Comparison of ENCODE assay signal across 15 cellular contexts in the genomic region with DNA sequence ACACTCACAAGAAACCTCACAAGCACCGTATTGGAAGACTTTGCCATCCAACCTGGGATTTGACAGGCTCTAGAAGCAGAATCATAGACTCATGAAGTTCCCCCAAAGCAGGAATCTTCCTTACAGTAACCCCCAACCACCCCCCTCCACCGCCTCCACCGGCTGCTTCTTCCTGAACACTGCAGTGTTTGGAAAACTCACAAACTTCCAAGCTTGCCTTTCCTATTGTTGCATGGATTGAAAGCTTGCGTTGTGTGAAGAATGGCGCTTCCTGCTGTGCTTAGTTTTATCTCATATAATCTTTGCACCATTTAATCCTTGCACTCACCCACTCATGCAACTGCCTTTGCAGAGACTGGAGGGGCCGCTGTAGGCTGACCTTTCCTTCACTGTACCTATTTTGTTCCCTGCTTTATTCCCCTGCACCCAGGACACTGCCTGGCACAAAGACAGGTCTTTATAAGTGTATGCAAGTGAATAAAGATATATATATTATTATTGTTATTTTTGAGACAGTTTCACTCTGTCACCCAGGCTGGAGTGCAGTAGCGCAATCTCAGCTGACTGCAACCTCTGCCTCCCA. TPM values are rescaled to one million over a fixed set of nuclear protein-coding genes. Genes with fewer than 3 reads are reported as not detected.
A peak's percentile ranks its signal among the peaks of the same experiment; 100 is the strongest.
DNase-seq lines count a peak whose midpoint lies in the region; ATAC-seq and TF ChIP-seq lines count a peak whose summit lies in the region.
"Had no signal": no experiment of that assay in that cellular context is flagged by ENCODE, and none has a peak within 500 bp of the region (broad histone marks: within the 10 kb centered on the region; RNA-seq: fewer than 3 reads in every experiment).

No MANE protein-coding gene starts in this region.

- H2AFZ ChIP-seq in GM23338 (peak overlapping the region; percentile 91; the same call in 1 of the 2 replicates), neuronal stem cell (ENCODE audit: low read length) (peak overlapping the region; percentile 50)

- no peak overlapping the region for H2BK120ac ChIP-seq in neuronal stem cell (ENCODE audit: low read depth, low read length)

- H3K9me3 ChIP-seq in neuronal stem cell (replicated peaks in 1 of 2; ENCODE audit: control insufficient read depth in 2 of 2, insufficient read depth in 1 of 2, low read depth in 1 of 2, low read length in 2 of 2), result no peaks in the 10 kb centered on the region

- ATAC-seq in activated CD8-positive, alpha-beta memory T cell treated with anti-CD3 and anti-CD28 coated beads, Interleukin-2, amount 10 ng/mL, durations not matched to agents 7 days and 5 days, result no peak
- ATAC-seq in GM23338, result no peak
- ATAC-seq: left ventricle myocardium superior had no signal

- H3K4me2 ChIP-seq in GM23338 (no peak overlapping the region), neuronal stem cell (ENCODE audit: insufficient read depth, low read length, poor library complexity, severe bottlenecking) (no peak overlapping the region)

- H3K27me3 Mint-ChIP-seq in activated CD8-positive, alpha-beta memory T cell treated with anti-CD3 and anti-CD28 coated beads, Interleukin-2, amount 10 ng/mL, durations not matched to agents 7 days and 5 days, result no peaks in the 10 kb centered on the region
- peaks cover 1% of the 10 kb centered on the region for H3K27me3 Mint-ChIP-seq in GM23338 (ENCODE audit: insufficient read depth, low read depth, poor library complexity)
- H3K27me3 Mint-ChIP-seq: brain had no signal

- in situ Hi-C loops in ACHN (cut with HindIII; ENCODE audit: low pct_ligation_motif_present, low pct_unique_long_range_greater_than_20kb, low sequenced_read_pairs), result no loop called here

- WGBS in neuronal stem cell (ENCODE audit: extremely low coverage in 2 of 2, insufficient read length in 2 of 2, insufficient replicate concordance in 1 of 2), 2 donors, result no CpG with 5 or more reads among the region's 7 CpGs

- H3K36me3 ChIP-seq in GM23338 (ENCODE audit: insufficient read depth) (no peaks in the 10 kb centered on the region), neuronal stem cell (replicated peaks in 1 of 2; ENCODE audit: control insufficient read depth in 2 of 2, insufficient read depth in 2 of 2, low read length in 2 of 2) (no peaks in the 10 kb centered on the region)

- no peaks in the 10 kb centered on the region for H4K20me1 ChIP-seq in GM23338 (replicated peaks; ENCODE audit: insufficient read depth)

- CTCF ChIA-PET in activated CD8-positive, alpha-beta memory T cell treated with anti-CD3 and anti-CD28 coated beads, Interleukin-2, amount 10 ng/mL, durations not matched to agents 7 days and 5 days (lab: Charles Lee), result interaction anchor here (0.9 to 2.1 kb wide), 10 partner anchors 12 to 306 kb away, joined by 3 to 11 read pairs (median 4); no protein-coding TSS in a partner anchor

- H3K4me3 Mint-ChIP-seq in activated CD8-positive, alpha-beta memory T cell treated with anti-CD3 and anti-CD28 coated beads, Interleukin-2, amount 10 ng/mL, durations not matched to agents 7 days and 5 days, result peak overlapping the region; percentile 91
- H3K4me3 Mint-ChIP-seq in GM23338, result no peak overlapping the region
- H3K4me3 Mint-ChIP-seq: brain, WTC11 had no signal

- peaks cover 80% of the 10 kb centered on the region for H3K4me1 Mint-ChIP-seq in activated CD8-positive, alpha-beta memory T cell treated with anti-CD3 and anti-CD28 coated beads, Interleukin-2, amount 10 ng/mL, durations not matched to agents 7 days and 5 days
- peaks cover 18% of the 10 kb centered on the region for H3K4me1 Mint-ChIP-seq in GM23338

- no peak overlapping the region for H3K4me3 ChIP-seq in GM23338
- H3K4me3 ChIP-seq in neuronal stem cell (ENCODE audit: low read length in 2 of 2), result no peak overlapping the region

- H3K27ac Mint-ChIP-seq in activated CD8-positive, alpha-beta memory T cell treated with anti-CD3 and anti-CD28 coated beads, Interleukin-2, amount 10 ng/mL, durations not matched to agents 7 days and 5 days, result peak overlapping the region; percentile 99
- no peak overlapping the region for H3K27ac Mint-ChIP-seq in GM23338
- H3K27ac Mint-ChIP-seq: WTC11 had no signal

- no peak for DNase-seq in activated CD8-positive, alpha-beta memory T cell treated with anti-CD3 and anti-CD28 coated beads, Interleukin-2, amount 10 ng/mL, durations not matched to agents 7 days and 5 days
- DNase-seq in activated CD8-positive, alpha-beta memory T cell treated with anti-CD3 and anti-CD28 coated beads, Interleukin-2, amount 50 U/mL, for 4 hours, result no peak
- DNase-seq in GM23338 (ENCODE audit: low spot score) (no peak), dermis blood vessel endothelial cell (peak; percentile 56), neuronal stem cell (ENCODE audit: low spot score) (no peak), ACHN (no peak), NCI-H510A (lab: John Stamatoyannopoulos, UW) (no peak), NCI-H2107 (lab: John Stamatoyannopoulos, UW) (no peak)
- DNase-seq: effector CD4-positive, alpha-beta T cell; left ventricle myocardium superior; NCI-H1092; NCI-H2171 treated with DMSO at 0.1 percent for 48 hours; stimulated activated naive CD4-positive, alpha-beta T cell treated with Interleukin-2 at 50 U/mL for 16 hours had no signal

- no peak overlapping the region for H4K91ac ChIP-seq in neuronal stem cell (ENCODE audit: low read depth, low read length, poor library complexity)

- no peaks in the 10 kb centered on the region for H3F3A ChIP-seq in GM23338 (replicated peaks; ENCODE audit: low read depth)

- no peak overlapping the region for H2BK5ac ChIP-seq in neuronal stem cell (ENCODE audit: low read length)

- H3K18ac ChIP-seq in neuronal stem cell (ENCODE audit: low read length), result no peak overlapping the region

- peak overlapping the region; percentile 21 for H3K14ac ChIP-seq in neuronal stem cell (ENCODE audit: low read length)

- H3K9me3 Mint-ChIP-seq in activated CD8-positive, alpha-beta memory T cell treated with anti-CD3 and anti-CD28 coated beads, Interleukin-2, amount 10 ng/mL, durations not matched to agents 7 days and 5 days (ENCODE audit: low read depth), result no peaks in the 10 kb centered on the region
- no peaks in the 10 kb centered on the region for H3K9me3 Mint-ChIP-seq in GM23338
- H3K9me3 Mint-ChIP-seq: WTC11 had no signal

- no peaks in the 10 kb centered on the region for H3K79me2 ChIP-seq in GM23338 (replicated peaks; ENCODE audit: insufficient read depth)

- H3K4me1 ChIP-seq in GM23338 (ENCODE audit: insufficient read depth) (peaks cover 4% of the 10 kb centered on the region; the same call in 1 of the 2 replicates), neuronal stem cell (ENCODE audit: control insufficient read depth in 2 of 2, insufficient read depth in 1 of 2, low read depth in 1 of 2, low read length in 2 of 2) (peaks cover 3 to 12% of the 10 kb centered on the region in 2 donors)

- peaks cover 6% of the 10 kb centered on the region; the same call in 1 of the 2 replicates for H3K9me2 ChIP-seq in GM23338 (ENCODE audit: insufficient read depth)

- H3K36me3 Mint-ChIP-seq in activated CD8-positive, alpha-beta memory T cell treated with anti-CD3 and anti-CD28 coated beads, Interleukin-2, amount 10 ng/mL, durations not matched to agents 7 days and 5 days, result peaks cover 59% of the 10 kb centered on the region
- no peaks in the 10 kb centered on the region for H3K36me3 Mint-ChIP-seq in GM23338 (ENCODE audit: low read depth)
- H3K36me3 Mint-ChIP-seq: brain, WTC11 had no signal

- no peak for TF ChIP-seq CTCF in GM23338 (conservative IDR thresholded peaks at IDR 0.05; ENCODE audit: low read depth in 2 of 2)

- no peak overlapping the region for H3K23ac ChIP-seq in neuronal stem cell (ENCODE audit: low read depth, low read length, poor library complexity)

- no peaks in the 10 kb centered on the region for H3K79me1 ChIP-seq in neuronal stem cell (ENCODE audit: low read depth, low read length)

- H3K27me3 ChIP-seq in GM23338 (ENCODE audit: insufficient read depth) (no peaks in the 10 kb centered on the region), neuronal stem cell (ENCODE audit: control insufficient read depth in 3 of 3, insufficient read depth in 3 of 3, low read depth in 1 of 3, low read length in 3 of 3) (no peaks in the 10 kb centered on the region)

- no peak overlapping the region for H3K9ac ChIP-seq in neuronal stem cell (ENCODE audit: low read depth, low read length, poor library complexity)

- H4K8ac ChIP-seq in neuronal stem cell (ENCODE audit: low read depth, low read length), result no peak overlapping the region

- no peak overlapping the region for H3K4ac ChIP-seq in neuronal stem cell (ENCODE audit: low read length)

- no peak overlapping the region for H2AK5ac ChIP-seq in neuronal stem cell (ENCODE audit: low read depth, low read length)

- no peak overlapping the region for H2BK12ac ChIP-seq in neuronal stem cell (ENCODE audit: low read length)

- H2BK15ac ChIP-seq in neuronal stem cell (ENCODE audit: low read length), result no peak overlapping the region

- no peak overlapping the region for H3K27ac ChIP-seq in GM23338 (ENCODE audit: low read depth)
- H3K27ac ChIP-seq in neuronal stem cell (replicated peaks; ENCODE audit: low read length), result no peak overlapping the region

RNA-seq across cellular contexts. Expression of a gene that starts 3.7 kb away (rescaled TPM):
- total RNA-seq in activated CD8-positive, alpha-beta memory T cell treated with anti-CD3 and anti-CD28 coated beads, Interleukin-2, amount 10 ng/mL, durations not matched to agents 7 days and 5 days, result 100 to 1,000 TPM; 184 to 220 TPM
- total RNA-seq in GM23338 (2014; rRNA removed; shearing (Covaris generic)), result not detected in 2 replicates
- 0.23 TPM in 1 of 2 replicates, not detected in the other for polyA plus RNA-seq in GM23338 (2016; fragmentation: Nextera tagmentation; extraction: Ambion mirVana)
- 0.14 and 0.34 TPM in 2 replicates for total RNA-seq in dermis blood vessel endothelial cell
- 0.10 TPM for polyA plus RNA-seq in neuronal stem cell (2013, experiment 1 of 2)
- polyA plus RNA-seq in neuronal stem cell (2013, experiment 2 of 2), result not detected
- total RNA-seq: WTC11 had no signal

Comparison
In these comparisons a context has a peak if more than half of its experiments do, and no peak if none do; other contexts are left out.
1. RNA of a gene that starts 3.7 kb away (total RNA-seq): 184 to 220 TPM in activated CD8-positive, alpha-beta memory T cell treated with anti-CD3 and anti-CD28 coated beads, Interleukin-2, amount 10 ng/mL, durations not matched to agents 7 days and 5 days; 0.14 to 0.34 TPM in dermis blood vessel endothelial cell and not detected in GM23338; every median in the first group is over 100 times any median in the second.